Comparison of ENCODE assay signal across 8 cellular contexts in genomic region chr21:36422279-36423098, GRCh38. TPM values are rescaled to one million over a fixed set of nuclear protein-coding genes. Genes with fewer than 3 reads are reported as not detected.
DNase-seq lines count a peak whose midpoint lies in the region; ATAC-seq and TF ChIP-seq lines count a peak whose summit lies in the region.

No MANE protein-coding gene starts in this region.

- H3K27me3 ChIP-seq in CD4-positive, alpha-beta memory T cell (ENCODE audit: insufficient read depth, low read length) = no peaks in the 10 kb centered on the region

- no peak overlapping the region for H3K4me3 Mint-ChIP-seq in activated T-cell treated with anti-CD3 and anti-CD28 coated beads, Interleukin-2, amount 50 U/mL, for 72 hours
- no peak overlapping the region for H3K4me3 Mint-ChIP-seq in CD4-positive, alpha-beta memory T cell

- intact Hi-C loops in left ventricle myocardium superior (cut with micrococcal nuclease) = no loop called here
- intact Hi-C loops in CD4-positive, alpha-beta memory T cell (cut with micrococcal nuclease) = no loop called here

- POLR2A ChIA-PET in CD4-positive, alpha-beta memory T cell (lab: Charles Lee; ENCODE audit: partially characterized antibody) = no interaction called here

- no peak for DNase-seq in AG09309 (ENCODE audit: low read depth)
- DNase-seq in GM10266 (ENCODE audit: extremely low spot score) = peak; percentile 62
- peak; percentile 26 for DNase-seq in NCI-H2196 treated with DMSO at 0.1 percent for 48 hours (lab: John Stamatoyannopoulos, UW; ENCODE audit: unreplicated experiment)
- DNase-seq in activated T-cell treated with anti-CD3 and anti-CD28 coated beads, Interleukin-2, amount 50 U/mL, for 72 hours = peak; percentile 30 to 40
- DNase-seq in left ventricle myocardium superior = peak; percentile 52
- peak in 2 of 3 donors; percentile 35 to 40 for DNase-seq in stimulated activated CD4-positive, alpha-beta T cell treated with anti-CD3 and anti-CD28 coated beads, Interleukin-12 subunit alpha, Interleukin-12 subunit beta, amount 100 ng/mL, for 48 hours (ENCODE audit: low read depth in 2 of 3, low spot score in 1 of 3)
- DNase-seq in CD4-positive, alpha-beta memory T cell = no peak

- ATAC-seq in activated T-cell treated with anti-CD3 and anti-CD28 coated beads, Interleukin-2, amount 50 U/mL, for 72 hours (replicated peaks in 1 of 2) = no peak
- ATAC-seq in left ventricle myocardium superior (peak; percentile 49), GM18511 (IDR thresholded peaks at IDR 0.05; ENCODE audit: unreplicated experiment) (no peak)

- no peak overlapping the region for H3K4me3 ChIP-seq in AG09309 (ENCODE audit: control insufficient read depth, low read depth, low read length)
- H3K4me3 ChIP-seq in CD4-positive, alpha-beta memory T cell (ENCODE audit: low read length in 2 of 2) = no peak overlapping the region

- no peaks in the 10 kb centered on the region for H3K9me3 ChIP-seq in CD4-positive, alpha-beta memory T cell (ENCODE audit: control insufficient read depth in 1 of 2, low read length in 2 of 2)

- no peak overlapping the region for H3K27ac Mint-ChIP-seq in activated T-cell treated with anti-CD3 and anti-CD28 coated beads, Interleukin-2, amount 50 U/mL, for 72 hours
- H3K27ac Mint-ChIP-seq in CD4-positive, alpha-beta memory T cell = no peak overlapping the region

- H3K9me3 Mint-ChIP-seq in activated T-cell treated with anti-CD3 and anti-CD28 coated beads, Interleukin-2, amount 50 U/mL, for 72 hours = no peaks in the 10 kb centered on the region
- H3K9me3 Mint-ChIP-seq in CD4-positive, alpha-beta memory T cell = no peaks in the 10 kb centered on the region

- CTCF ChIA-PET in CD4-positive, alpha-beta memory T cell (lab: Charles Lee; ENCODE audit: partially characterized antibody) = no interaction called here

- no peaks in the 10 kb centered on the region for H3K27me3 Mint-ChIP-seq in activated T-cell treated with anti-CD3 and anti-CD28 coated beads, Interleukin-2, amount 50 U/mL, for 72 hours (ENCODE audit: low read depth)
- H3K27me3 Mint-ChIP-seq in CD4-positive, alpha-beta memory T cell = no peaks in the 10 kb centered on the region

- H3K4me1 ChIP-seq in CD4-positive, alpha-beta memory T cell (ENCODE audit: insufficient read depth, low read length) = no peaks in the 10 kb centered on the region

- H3K4me1 Mint-ChIP-seq in activated T-cell treated with anti-CD3 and anti-CD28 coated beads, Interleukin-2, amount 50 U/mL, for 72 hours (ENCODE audit: low read depth) = peaks cover 5% of the 10 kb centered on the region
- no peaks in the 10 kb centered on the region for H3K4me1 Mint-ChIP-seq in CD4-positive, alpha-beta memory T cell

- H3K27ac ChIP-seq in CD4-positive, alpha-beta memory T cell (ENCODE audit: low read depth, low read length) = no peak overlapping the region

- H3K36me3 ChIP-seq in CD4-positive, alpha-beta memory T cell (ENCODE audit: insufficient read depth, low read length) = no peaks in the 10 kb centered on the region

- TF ChIP-seq CTCF in AG09309 (IDR thresholded peaks at IDR 0.05; ENCODE audit: control insufficient read depth, insufficient read depth, low read depth, low read length, missing control alignments) (peak; percentile 89), GM10266 (IDR thresholded peaks at IDR 0.05; ENCODE audit: control insufficient read depth, insufficient read depth, low read depth, missing control alignments) (peak; percentile 71)

- H3K36me3 Mint-ChIP-seq in activated T-cell treated with anti-CD3 and anti-CD28 coated beads, Interleukin-2, amount 50 U/mL, for 72 hours (ENCODE audit: insufficient read depth in 2 of 2) = no peaks in the 10 kb centered on the region
- no peaks in the 10 kb centered on the region for H3K36me3 Mint-ChIP-seq in CD4-positive, alpha-beta memory T cell

RNA-seq across cellular contexts. Expression of gene CHAF1B, which starts 37.3 kb away (rescaled TPM):
- 10 to 100 TPM; 26.0 to 35.1 TPM for total RNA-seq in activated T-cell treated with anti-CD3 and anti-CD28 coated beads, Interleukin-2, amount 50 U/mL, for 72 hours
- 0.52 TPM for total RNA-seq in left ventricle myocardium superior
- 1 to 10 TPM; 1.3 to 1.6 TPM for total RNA-seq in CD4-positive, alpha-beta memory T cell
- 1 to 10 TPM; 2.0 to 2.3 TPM for polyA plus RNA-seq in CD4-positive, alpha-beta memory T cell

RNA-seq across cellular contexts. Expression of gene CLDN14, which starts 57.4 kb away (rescaled TPM):
- total RNA-seq in activated T-cell treated with anti-CD3 and anti-CD28 coated beads, Interleukin-2, amount 50 U/mL, for 72 hours = not detected
- not detected for total RNA-seq in left ventricle myocardium superior
- not detected for total RNA-seq in CD4-positive, alpha-beta memory T cell
- polyA plus RNA-seq in CD4-positive, alpha-beta memory T cell = not detected

Comparison
In these comparisons a context has a peak if more than half of its experiments do, and no peak if none do; other contexts are left out.
1. DNase-seq: peak in GM10266 (single experiment), NCI-H2196 treated with DMSO at 0.1 percent for 48 hours (single experiment), activated T-cell treated with anti-CD3 and anti-CD28 coated beads, Interleukin-2, amount 50 U/mL, for 72 hours (2 of 2), left ventricle myocardium superior (single experiment) and stimulated activated CD4-positive, alpha-beta T cell treated with anti-CD3 and anti-CD28 coated beads, Interleukin-12 subunit alpha, Interleukin-12 subunit beta, amount 100 ng/mL, for 48 hours (2 of 3); none in AG09309 (single experiment) and CD4-positive, alpha-beta memory T cell (0 of 5).
2. RNA of gene CHAF1B, which starts 37.3 kb away (total RNA-seq): 26.0 to 35.1 TPM in activated T-cell treated with anti-CD3 and anti-CD28 coated beads, Interleukin-2, amount 50 U/mL, for 72 hours; 1.3 to 1.6 TPM in CD4-positive, alpha-beta memory T cell and 0.52 TPM in left ventricle myocardium superior (single experiment); every median in the first group is over 10 times any median in the second.